In the genomic region with DNA sequence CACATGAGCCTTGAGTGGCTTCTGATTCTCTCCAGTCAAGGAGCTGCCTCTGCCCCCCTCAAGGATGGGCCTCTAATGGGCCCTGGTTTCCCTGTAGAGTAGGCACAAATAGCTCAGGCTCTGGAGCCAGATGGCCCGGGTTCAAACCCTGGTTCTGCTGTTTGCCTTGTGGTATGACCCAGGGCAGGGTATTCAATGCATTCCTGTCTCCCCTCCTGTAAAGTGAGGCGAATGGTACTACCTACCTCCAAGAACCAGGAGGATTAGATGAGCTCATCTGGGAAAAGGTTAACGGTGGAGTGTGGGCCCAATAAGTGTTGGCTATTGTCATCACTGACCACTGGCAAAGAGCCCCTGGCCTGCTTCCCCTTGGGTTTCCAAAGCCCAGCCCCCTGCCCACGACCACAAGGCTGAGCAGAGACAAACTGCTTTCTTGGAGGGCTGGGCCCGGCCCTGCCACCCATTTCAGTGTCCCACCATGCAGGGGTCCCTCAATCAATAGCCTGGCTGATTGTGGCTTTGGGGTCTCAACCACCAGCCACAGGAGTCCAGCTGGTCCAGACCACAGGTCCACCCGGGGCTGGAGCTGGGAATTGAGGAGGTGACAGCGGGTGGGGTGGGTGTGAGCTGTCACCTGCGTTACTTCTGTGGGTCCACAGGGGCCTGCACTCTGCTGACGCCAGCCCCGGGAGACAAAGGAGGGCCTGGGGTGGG, we compare ENCODE assay signal across 22 cellular contexts.
A peak's percentile ranks its signal among the peaks of the same experiment; 100 is the strongest.
DNase-seq lines count a peak whose midpoint lies in the region; ATAC-seq, FAIRE-seq and TF ChIP-seq lines count a peak whose summit lies in the region.
"Had no signal": no experiment of that assay in that cellular context is flagged by ENCODE, and none has a peak within 500 bp of the region (broad histone marks: within the 10 kb centered on the region; RNA-seq: fewer than 3 reads in every experiment).

No MANE protein-coding gene starts in this region.

- H3K27ac Mint-ChIP-seq in activated CD4-positive, alpha-beta memory T cell treated with anti-CD3 and anti-CD28 coated beads for 36 hours = no peak overlapping the region
- H3K27ac Mint-ChIP-seq: CD14-positive monocyte, GM23338 had no signal

- TF ChIP-seq CTCF in left ventricle myocardium inferior (IDR thresholded peaks at IDR 0.05; ENCODE audit: borderline replicate concordance) (no peak), K562 (IDR thresholded peaks at IDR 0.05 in 2 of 3, conservative IDR thresholded peaks at IDR 0.05 in 1 of 3; ENCODE audit: insufficient read depth in 2 of 3, low read depth in 1 of 3, low read length in 3 of 3) (no peak)

- no peak for TF ChIP-seq EP300 in K562 (IDR thresholded peaks at IDR 0.05; ENCODE audit: low read length)

- peaks cover 5% of the 10 kb centered on the region for H3K9me3 ChIP-seq in left ventricle myocardium inferior (replicated peaks)
- H3K9me3 ChIP-seq in K562 (replicated peaks; ENCODE audit: control insufficient read depth, insufficient read depth, low read depth, low read length) = no peaks in the 10 kb centered on the region
- no peaks in the 10 kb centered on the region for H3K9me3 ChIP-seq in neuronal stem cell (replicated peaks in 1 of 2; ENCODE audit: control insufficient read depth in 2 of 2, insufficient read depth in 1 of 2, low read depth in 1 of 2, low read length in 2 of 2)
- H3K9me3 ChIP-seq: A549 had no signal

- H4K91ac ChIP-seq in neuronal stem cell (ENCODE audit: low read depth, low read length, poor library complexity) = no peak overlapping the region

- 7% methylated on average over 10 of the region's 10 CpGs for WGBS in K562 (ENCODE audit: insufficient coverage, low coverage, missing lambda C conversion rate)
- no CpG with 5 or more reads among the region's 10 CpGs for WGBS in neuronal stem cell (ENCODE audit: extremely low coverage in 2 of 2, insufficient read length in 2 of 2, insufficient replicate concordance in 1 of 2), 2 donors

- DNase-seq in left cardiac atrium = peak; percentile 7
- DNase-seq in left ventricle myocardium inferior = no peak
- DNase-seq in K562 (ENCODE audit: extremely low read depth in 1 of 4, low spot score in 3 of 4) = no peak
- DNase-seq in neuronal stem cell (ENCODE audit: low spot score) = no peak
- no peak for DNase-seq in NCI-H1048 (lab: John Stamatoyannopoulos, UW)
- no peak for DNase-seq in sciatic nerve (ENCODE audit: low spot score)
- no peak for DNase-seq in activated CD4-positive, alpha-beta memory T cell treated with anti-CD3 and anti-CD28 coated beads for 36 hours
- DNase-seq: AML-193; CD4-positive, alpha-beta memory T cell; DMS153; DMS79; GDM1; H7 had no signal

- H3K27me3 ChIP-seq in left ventricle myocardium inferior (ENCODE audit: low read depth) (peaks cover 29% of the 10 kb centered on the region), K562 (ENCODE audit: control insufficient read depth in 2 of 2, insufficient read depth in 2 of 2, low read length in 2 of 2) (peaks cover 14 to 75% of the 10 kb centered on the region in 2 experiments; a peak in 4 of 5 replicates), neuronal stem cell (ENCODE audit: control insufficient read depth in 3 of 3, insufficient read depth in 3 of 3, low read depth in 1 of 3, low read length in 3 of 3) (peaks cover 0 to 37% (median 0%) of the 10 kb centered on the region in 3 experiments)
- H3K27me3 ChIP-seq: BLaER1 had no signal

- TF ChIP-seq RAD21 in K562 (CRISPR knock-in tag; conservative IDR thresholded peaks at IDR 0.05 in 1 of 2, IDR thresholded peaks at IDR 0.05 in 1 of 2) = no peak

- no peaks in the 10 kb centered on the region for H3K9me1 ChIP-seq in K562 (ENCODE audit: control insufficient read depth, insufficient read depth, low read length)

- POLR2A ChIA-PET in K562 (lab: Yijun Ruan, JAX) = interaction anchor here (0.6 to 1.4 kb wide), 4 partner anchors 34 to 154 kb away, joined by 3 to 4 read pairs (median 3); no protein-coding TSS in a partner anchor
- POLR2A ChIA-PET in activated CD4-positive, alpha-beta memory T cell treated with anti-CD3 and anti-CD28 coated beads for 36 hours (lab: Charles Lee) = no interaction called here

- H3K4me3 ChIP-seq in left ventricle myocardium inferior (no peak overlapping the region), K562 (no peak overlapping the region), neuronal stem cell (ENCODE audit: low read length in 2 of 2) (no peak overlapping the region)
- H3K4me3 ChIP-seq: A549, BLaER1, GM23338 had no signal

- no peak overlapping the region for H3K4ac ChIP-seq in neuronal stem cell (ENCODE audit: low read length)

- no peak for TF ChIP-seq POLR2A in K562 (conservative IDR thresholded peaks at IDR 0.05)

- H3K23ac ChIP-seq in neuronal stem cell (ENCODE audit: low read depth, low read length, poor library complexity) = no peak overlapping the region

- no peak overlapping the region for H2BK12ac ChIP-seq in neuronal stem cell (ENCODE audit: low read length)

- no peaks in the 10 kb centered on the region for H3K36me3 Mint-ChIP-seq in activated CD4-positive, alpha-beta memory T cell treated with anti-CD3 and anti-CD28 coated beads for 36 hours
- H3K36me3 Mint-ChIP-seq: CD14-positive monocyte; CD4-positive, alpha-beta memory T cell; IgD-negative memory B cell had no signal

- H4K20me1 ChIP-seq in K562 (replicated peaks; ENCODE audit: control insufficient read depth, insufficient read depth, low read length) = 0 out of 2 replicates have a peak, but pooled peaks cover 3% of the 10 kb centered on the region
- H4K20me1 ChIP-seq: BLaER1 had no signal

- no peak overlapping the region for H3K14ac ChIP-seq in neuronal stem cell (ENCODE audit: low read length)

- H3K9ac ChIP-seq in K562 (ENCODE audit: insufficient read depth in 1 of 2, low read depth in 2 of 2, low read length in 2 of 2) (no peak overlapping the region; a peak in 1 of 4 replicates), neuronal stem cell (ENCODE audit: low read depth, low read length, poor library complexity) (no peak overlapping the region)
- H3K9ac ChIP-seq: BLaER1 had no signal

- ATAC-seq in left cardiac atrium (no peak), K562 (no peak), sciatic nerve (no peak), GM21447 (IDR thresholded peaks at IDR 0.05; ENCODE audit: unreplicated experiment) (no peak)
- ATAC-seq: A549, GM23338, HCT116, HepG2 had no signal

- in situ Hi-C loops in K562 (cut with MboI) = no loop called here

- CTCF ChIA-PET in K562 (lab: Yijun Ruan, JAX; ENCODE audit: low intra/inter-chr PET ratio) = no interaction called here
- CTCF ChIA-PET in activated CD4-positive, alpha-beta memory T cell treated with anti-CD3 and anti-CD28 coated beads for 36 hours (lab: Charles Lee) = interaction anchor here (1.3 kb wide), 1 partner anchor 61 kb away, joined by 3 read pairs; no protein-coding TSS in a partner anchor

- FAIRE-seq in K562 (lab: Jason Lieb, UNC) = no peak
- FAIRE-seq: A549, HepG2 had no signal

- no peak overlapping the region for H3K27ac ChIP-seq in left ventricle myocardium inferior (replicated peaks)
- H3K27ac ChIP-seq in K562 (ENCODE audit: extremely low read depth, low read depth, low read length) = no peak overlapping the region
- H3K27ac ChIP-seq in neuronal stem cell (replicated peaks; ENCODE audit: low read length) = no peak overlapping the region
- H3K27ac ChIP-seq: 22Rv1, A549, BLaER1 had no signal

- no TSS peak for BruUV-seq in K562 (replicated peaks; lab: Mats Ljungman, UMichigan)

- no peak overlapping the region for H2AFZ ChIP-seq in K562 (ENCODE audit: low read depth, low read length)
- no peak overlapping the region for H2AFZ ChIP-seq in neuronal stem cell (ENCODE audit: low read length)
- H2AFZ ChIP-seq: GM23338 had no signal

- no peaks in the 10 kb centered on the region for H3K79me1 ChIP-seq in neuronal stem cell (ENCODE audit: low read depth, low read length)

- no peaks in the 10 kb centered on the region for H3K79me2 ChIP-seq in K562 (ENCODE audit: control insufficient read depth, insufficient read depth, low read length)

- H3K36me3 ChIP-seq in left ventricle myocardium inferior = no peaks in the 10 kb centered on the region
- H3K36me3 ChIP-seq in K562 (ENCODE audit: control insufficient read depth, insufficient read depth, low read length) = no peaks in the 10 kb centered on the region
- H3K36me3 ChIP-seq in neuronal stem cell (replicated peaks in 1 of 2; ENCODE audit: control insufficient read depth in 2 of 2, insufficient read depth in 2 of 2, low read length in 2 of 2) = no peaks in the 10 kb centered on the region
- H3K36me3 ChIP-seq: BLaER1 had no signal

- H2BK5ac ChIP-seq in neuronal stem cell (ENCODE audit: low read length) = no peak overlapping the region

- no peak overlapping the region for H2BK15ac ChIP-seq in neuronal stem cell (ENCODE audit: low read length)

- H3K4me1 Mint-ChIP-seq in activated CD4-positive, alpha-beta memory T cell treated with anti-CD3 and anti-CD28 coated beads for 36 hours (ENCODE audit: low read depth) = no peaks in the 10 kb centered on the region
- H3K4me1 Mint-ChIP-seq: GM23338 had no signal

- H4K8ac ChIP-seq in neuronal stem cell (ENCODE audit: low read depth, low read length) = no peak overlapping the region

- peaks cover 1% of the 10 kb centered on the region for H3K27me3 Mint-ChIP-seq in activated CD4-positive, alpha-beta memory T cell treated with anti-CD3 and anti-CD28 coated beads for 36 hours

- H3K4me1 ChIP-seq in left ventricle myocardium inferior (peaks cover 4% of the 10 kb centered on the region), K562 (replicated peaks in 1 of 2; ENCODE audit: control insufficient read depth in 2 of 2, insufficient read depth in 2 of 2, low read length in 2 of 2) (peaks cover 0 to 3% of the 10 kb centered on the region in 2 experiments; a peak in 1 of 5 replicates), neuronal stem cell (ENCODE audit: control insufficient read depth in 2 of 2, insufficient read depth in 1 of 2, low read depth in 1 of 2, low read length in 2 of 2) (peaks cover 0 to 7% of the 10 kb centered on the region in 2 donors)
- H3K4me1 ChIP-seq: A549 had no signal

- H3K18ac ChIP-seq in neuronal stem cell (ENCODE audit: low read length) = peak overlapping the region; percentile 21

- no peak overlapping the region for H3K4me3 Mint-ChIP-seq in activated CD4-positive, alpha-beta memory T cell treated with anti-CD3 and anti-CD28 coated beads for 36 hours
- H3K4me3 Mint-ChIP-seq: CD14-positive monocyte; CD4-positive, alpha-beta memory T cell; GM23338; IgD-negative memory B cell had no signal

- H3K9me3 Mint-ChIP-seq in activated CD4-positive, alpha-beta memory T cell treated with anti-CD3 and anti-CD28 coated beads for 36 hours = peaks cover 3% of the 10 kb centered on the region
- H3K9me3 Mint-ChIP-seq: CD4-positive, alpha-beta memory T cell; GM23338; IgD-negative memory B cell had no signal

- no peak overlapping the region for H2AK5ac ChIP-seq in neuronal stem cell (ENCODE audit: low read depth, low read length)

- intact Hi-C loops in left cardiac atrium (cut with DNase I) = no loop called here
- intact Hi-C loops in left ventricle myocardium inferior (cut with micrococcal nuclease) = no loop called here
- intact Hi-C loops in K562 (cut with micrococcal nuclease) = no loop called here
- intact Hi-C loops in sciatic nerve (cut with DNase I) = no loop called here
- intact Hi-C loops in activated CD4-positive, alpha-beta memory T cell treated with anti-CD3 and anti-CD28 coated beads for 36 hours (cut with micrococcal nuclease) = no loop called here

- no peak overlapping the region for H2BK120ac ChIP-seq in neuronal stem cell (ENCODE audit: low read depth, low read length)

- no peak overlapping the region for H3K4me2 ChIP-seq in K562 (ENCODE audit: insufficient read depth, low read length)
- H3K4me2 ChIP-seq in neuronal stem cell (ENCODE audit: insufficient read depth, low read length, poor library complexity, severe bottlenecking) = no peak overlapping the region
- H3K4me2 ChIP-seq: A549, GM23338 had no signal
